8 cellular contexts compared by ENCODE assay signal in the genomic region with DNA sequence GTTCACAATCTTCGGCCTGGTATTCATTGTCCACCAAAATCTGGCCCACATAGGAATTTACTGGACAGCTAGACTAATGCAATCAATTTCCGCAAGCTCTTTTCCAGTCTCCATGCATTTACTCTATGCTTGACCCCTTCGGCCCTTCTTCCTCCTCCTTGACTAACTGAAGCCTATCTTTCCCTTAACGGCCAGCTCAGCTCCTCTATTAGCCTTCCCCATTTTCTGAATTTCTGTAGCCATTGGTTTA.
A peak's percentile ranks its signal among the peaks of the same experiment; 100 is the strongest.
DNase-seq lines count a peak whose midpoint lies in the region; ATAC-seq and TF ChIP-seq lines count a peak whose summit lies in the region.

No MANE protein-coding gene starts in this region.

- no peaks in the 10 kb centered on the region for H3K9me3 ChIP-seq in muscle layer of duodenum (ENCODE audit: control insufficient read depth in 1 of 2, low read length in 2 of 2)

- peak overlapping the region; percentile 91 for H3K27ac ChIP-seq in C4-2B
- peak overlapping the region; percentile 90 for H3K27ac ChIP-seq in brain microvascular endothelial cell
- peak overlapping the region; percentile 69 for H3K27ac ChIP-seq in muscle layer of duodenum (ENCODE audit: low read length)

- DNase-seq in brain microvascular endothelial cell, result no peak
- no peak for DNase-seq in DMS79 (lab: John Stamatoyannopoulos, UW)
- no peak for DNase-seq in foreskin melanocyte
- DNase-seq in COLO668 (lab: John Stamatoyannopoulos, UW; ENCODE audit: unreplicated experiment), result no peak

- H3K27me3 ChIP-seq in brain microvascular endothelial cell (replicated peaks) (no peaks in the 10 kb centered on the region), muscle layer of duodenum (ENCODE audit: low read depth, low read length) (no peaks in the 10 kb centered on the region)

- TF ChIP-seq CTCF in C4-2B (conservative IDR thresholded peaks at IDR 0.05), result no peak
- TF ChIP-seq CTCF in brain microvascular endothelial cell (IDR thresholded peaks at IDR 0.05; ENCODE audit: low read depth, low read length, missing control alignments), result no peak

- peak; percentile 8 for ATAC-seq in HG03439 (IDR thresholded peaks at IDR 0.05; ENCODE audit: unreplicated experiment)
- no peak for ATAC-seq in HG03571 (IDR thresholded peaks at IDR 0.05; ENCODE audit: unreplicated experiment)

- peak overlapping the region; percentile 65 for H3K4me3 ChIP-seq in brain microvascular endothelial cell (ENCODE audit: low read depth, low read length)
- peak overlapping the region; percentile 72 to 74 for H3K4me3 ChIP-seq in muscle layer of duodenum (ENCODE audit: low read depth in 1 of 2, low read length in 2 of 2)

- in situ Hi-C loops in brain microvascular endothelial cell (cut with HindIII; ENCODE audit: low pct_ligation_motif_present, low sequenced_read_pairs), result no loop called here

- peaks cover 0 to 12% of the 10 kb centered on the region in 2 donors for H3K4me1 ChIP-seq in muscle layer of duodenum (ENCODE audit: control insufficient read depth in 1 of 2, insufficient read depth in 2 of 2, low read length in 2 of 2)

- H3K36me3 ChIP-seq in brain microvascular endothelial cell (replicated peaks), result no peaks in the 10 kb centered on the region
- H3K36me3 ChIP-seq in muscle layer of duodenum (ENCODE audit: control insufficient read depth in 1 of 2, insufficient read depth in 2 of 2, low read length in 2 of 2), result no peaks in the 10 kb centered on the region
